ENCODE assay signal across 9 cellular contexts in genomic region chr6:22146581-22147468, GRCh38.
A peak's percentile ranks its signal among the peaks of the same experiment; 100 is the strongest.
DNase-seq lines count a peak whose midpoint lies in the region; ATAC-seq and TF ChIP-seq lines count a peak whose summit lies in the region.
"Had no signal": no experiment of that assay in that cellular context is flagged by ENCODE, and none has a peak within 500 bp of the region (broad histone marks: within the 10 kb centered on the region; RNA-seq: fewer than 3 reads in every experiment).

No MANE protein-coding gene starts in this region.

- in situ Hi-C loops in IMR-90 (cut with MboI; ENCODE audit: low sequenced_read_pairs) = loop anchor here (10.0 to 25.0 kb wide), 2 partner anchors 552 to 1585 kb away; partner anchors contain the start of gene SOX4

- H3K79me1 ChIP-seq in IMR-90 (ENCODE audit: low read depth in 1 of 2, low read length in 2 of 2) = 0 out of 4 replicates have a peak, but pooled peaks cover 0 to 3% of the 10 kb centered on the region in 2 experiments

- H3K23ac ChIP-seq in IMR-90 (ENCODE audit: low read depth, low read length) = peak overlapping the region; percentile 95

- CTCF ChIA-PET in AG04450 (lab: Charles Lee) = interaction anchor here (0.6 to 2.0 kb wide), 16 partner anchors 47 to 1586 kb away, joined by 3 to 12 read pairs (median 4); no protein-coding TSS in a partner anchor
- CTCF ChIA-PET in IMR-90 (lab: Yijun Ruan, JAX) = interaction anchor here (0.6 to 1.1 kb wide), 6 partner anchors 119 to 1273 kb away, joined by 3 to 4 read pairs (median 3); partner anchors contain the start of gene SOX4
- CTCF ChIA-PET in PC-9 (lab: Charles Lee) = no interaction called here

- peak overlapping the region; percentile 94 for H3K14ac ChIP-seq in IMR-90 (replicated peaks; ENCODE audit: low read depth, low read length)

- H2AFZ ChIP-seq in IMR-90 (replicated peaks; ENCODE audit: low read length, poor library complexity) (peak overlapping the region; percentile 79), PC-9 (no peak overlapping the region)

- no peak for DNase-seq in AG04450 (ENCODE audit: low read depth, low spot score)
- no peak for DNase-seq in IMR-90
- peak; percentile 17 for DNase-seq in cerebellar cortex (ENCODE audit: low spot score)
- DNase-seq in myocyte (ENCODE audit: low read depth) = peak; percentile 53
- DNase-seq in NCI-H2029 (lab: John Stamatoyannopoulos, UW) = no peak
- DNase-seq in PC-9 = no peak

- peak overlapping the region; percentile 60 for H3K4me2 ChIP-seq in IMR-90 (ENCODE audit: low read depth, low read length)
- H3K4me2 ChIP-seq in PC-9 = no peak overlapping the region

- BruUV-seq in IMR-90 (replicated peaks; lab: Mats Ljungman, UMichigan) (no TSS peak), PC-9 (replicated peaks; lab: Mats Ljungman, UMichigan) (no TSS peak)

- H3K79me2 ChIP-seq in PC-9 (ENCODE audit: low read depth) = no peaks in the 10 kb centered on the region

- H3K4me3 ChIP-seq in AG04450 (ENCODE audit: low read depth, low read length) (peak overlapping the region; percentile 40), IMR-90 (ENCODE audit: insufficient read depth, low read depth, low read length) (no peak overlapping the region), PC-9 (no peak overlapping the region)

- H2BK20ac ChIP-seq in IMR-90 (ENCODE audit: low read depth, low read length) = peak overlapping the region; percentile 93

- no peak for TF ChIP-seq RAD21 in IMR-90 (IDR thresholded peaks at IDR 0.05; ENCODE audit: low read length)

- no peaks in the 10 kb centered on the region for H3K9me2 ChIP-seq in PC-9 (ENCODE audit: insufficient read depth)

- peak overlapping the region; percentile 95 for H3K4ac ChIP-seq in IMR-90 (ENCODE audit: low read depth, low read length)

- H4K20me1 ChIP-seq in IMR-90 (ENCODE audit: insufficient read depth, low read length) = no peaks in the 10 kb centered on the region
- no peaks in the 10 kb centered on the region for H4K20me1 ChIP-seq in PC-9 (ENCODE audit: insufficient read depth)

- intact Hi-C loops in IMR-90 (cut with micrococcal nuclease) (loop anchor here (1.0 to 10.0 kb wide), 11 partner anchors 100 to 1582 kb away; no protein-coding TSS in a partner anchor), PC-9 (cut with micrococcal nuclease; ENCODE audit: unreplicated experiment) (loop anchor here (10.0 kb wide), 1 partner anchor 78 kb away; no protein-coding TSS in a partner anchor)

- H3K4me1 ChIP-seq in IMR-90 (ENCODE audit: control insufficient read depth, insufficient read depth, low read length) (peaks cover 22% of the 10 kb centered on the region), PC-9 (replicated peaks; ENCODE audit: insufficient read depth) (0 out of 2 replicates have a peak, but pooled peaks cover 5% of the 10 kb centered on the region)

- peaks cover 12% of the 10 kb centered on the region; the same call in 1 of the 2 replicates for H3K9me1 ChIP-seq in IMR-90 (ENCODE audit: insufficient read depth, low read length)

- POLR2A ChIA-PET in AG04450 (lab: Yijun Ruan, JAX) (interaction anchor here (0.6 to 5.4 kb wide), 13 partner anchors 34 to 1278 kb away, joined by 3 to 61 read pairs (median 7); partner anchors contain the start of gene SOX4), IMR-90 (lab: Charles Lee; ENCODE audit: unreplicated experiment) (interaction anchor here (4.8 kb wide), 1 partner anchor 552 kb away, joined by 36 read pairs; the partner anchor contains the start of gene SOX4), PC-9 (lab: Charles Lee; ENCODE audit: unreplicated experiment) (interaction anchor here (0.6 kb wide), 1 partner anchor 553 kb away, joined by 3 read pairs; no protein-coding TSS in a partner anchor)

- peak overlapping the region; percentile 97 for H2BK120ac ChIP-seq in IMR-90 (ENCODE audit: low read depth, low read length)

- peak overlapping the region; percentile 55; the same call in 1 of the 2 replicates for H3K56ac ChIP-seq in IMR-90 (ENCODE audit: extremely low read depth, insufficient read depth, low read length)

- TF ChIP-seq POLR2A in IMR-90 (IDR thresholded peaks at IDR 0.05; ENCODE audit: low read depth, low read length) = no peak

- H4K8ac ChIP-seq in IMR-90 (ENCODE audit: low read depth in 2 of 2, low read length in 2 of 2) = peak overlapping the region; percentile 26 to 88

- dilution Hi-C loops in IMR-90 (cut with HindIII; ENCODE audit: low sequenced_read_pairs, unreplicated experiment) = no loop called here

- TF ChIP-seq CTCF in AG04450 (IDR thresholded peaks at IDR 0.05; ENCODE audit: low read depth, low read length) (no peak), IMR-90 (conservative IDR thresholded peaks at IDR 0.05; ENCODE audit: low read depth, low read length) (no peak), PC-9 (conservative IDR thresholded peaks at IDR 0.05) (no peak)

- H2AK9ac ChIP-seq in IMR-90 (replicated peaks; ENCODE audit: low read depth, low read length, poor library complexity) = peak overlapping the region; percentile 73

- peak overlapping the region; percentile 94 for H3K18ac ChIP-seq in IMR-90 (ENCODE audit: low read depth, low read length)

- H3K27me3 ChIP-seq in AG04450 (ENCODE audit: control insufficient read depth, insufficient read depth, low read length) (no peaks in the 10 kb centered on the region), IMR-90 (ENCODE audit: control insufficient read depth, insufficient read depth, low read length) (no peaks in the 10 kb centered on the region), PC-9 (ENCODE audit: insufficient read depth, low read depth) (no peaks in the 10 kb centered on the region)

- H2BK15ac ChIP-seq in IMR-90 (ENCODE audit: low read depth, low read length) = peak overlapping the region; percentile 69; the same call in 2 of the 3 replicates

- peak overlapping the region; percentile 91 for H4K91ac ChIP-seq in IMR-90 (ENCODE audit: insufficient read depth, low read depth, low read length)

- H3K36me3 ChIP-seq in IMR-90 (ENCODE audit: control insufficient read depth, insufficient read depth, low read length) (no peaks in the 10 kb centered on the region), PC-9 (ENCODE audit: low read depth) (no peaks in the 10 kb centered on the region)

- peak overlapping the region; percentile 77 for H2BK5ac ChIP-seq in IMR-90 (ENCODE audit: low read depth, low read length, poor library complexity, severe bottlenecking)

- ATAC-seq in IMR-90 (ENCODE audit: low read depth) = no peak
- ATAC-seq in GM18498 (IDR thresholded peaks at IDR 0.05; ENCODE audit: unreplicated experiment) = no peak
- ATAC-seq in GM19023 (IDR thresholded peaks at IDR 0.05; ENCODE audit: unreplicated experiment) = no peak
- ATAC-seq: left colon had no signal

- H2AK5ac ChIP-seq in IMR-90 (ENCODE audit: low read depth, low read length) = peak overlapping the region; percentile 88

- H3K27ac ChIP-seq in AG04450 (ENCODE audit: low read depth, low read length) (peak overlapping the region; percentile 77), IMR-90 (ENCODE audit: insufficient read depth, low read length) (peak overlapping the region; percentile 95), PC-9 (no peak overlapping the region)

- 57% methylated on average over 5 of the region's 42 CpGs; no CpG with 5 or more reads in 1 of the 2 experiments for WGBS in IMR-90 (ENCODE audit: extremely low coverage in 2 of 2, insufficient read length in 1 of 2), 2 experiments

- H3K9ac ChIP-seq in IMR-90 (ENCODE audit: low read depth, low read length) = peak overlapping the region; percentile 58; the same call in 1 of the 2 replicates

- H3F3A ChIP-seq in PC-9 (ENCODE audit: insufficient read depth, low read depth) = peaks cover 3% of the 10 kb centered on the region; the same call in 1 of the 2 replicates

- H3K9me3 ChIP-seq in AG04450 (ENCODE audit: control insufficient read depth, insufficient read depth, low read length) (no peaks in the 10 kb centered on the region), IMR-90 (ENCODE audit: control insufficient read depth, insufficient read depth, low read length) (no peaks in the 10 kb centered on the region), PC-9 (ENCODE audit: insufficient read depth, low read depth) (no peaks in the 10 kb centered on the region)

- H4K5ac ChIP-seq in IMR-90 (ENCODE audit: low read depth, low read length) = peak overlapping the region; percentile 89

TF ChIP-seq in IMR-90, 13 proteins besides CTCF, POLR2A, EP300 and RAD21:
- TF ChIP-seq FOS (IDR thresholded peaks at IDR 0.05; ENCODE audit: low read depth, low read length) (no peak), BHLHE40 (IDR thresholded peaks at IDR 0.05; ENCODE audit: low read depth, low read length) (no peak), CEBPB (IDR thresholded peaks at IDR 0.05; ENCODE audit: low read depth, low read length) (no peak), ELK1 (IDR thresholded peaks at IDR 0.05; ENCODE audit: borderline replicate concordance, low read depth, low read length) (no peak), MAFK (IDR thresholded peaks at IDR 0.05; ENCODE audit: low read depth, low read length) (no peak), SMC3 (IDR thresholded peaks at IDR 0.05; ENCODE audit: low read depth, low read length) (no peak), RCOR1 (IDR thresholded peaks at IDR 0.05; ENCODE audit: insufficient replicate concordance, low read length) (no peak), USF2 (IDR thresholded peaks at IDR 0.05; ENCODE audit: low read depth, low read length) (no peak), CHD1 (IDR thresholded peaks at IDR 0.05; ENCODE audit: low read depth, low read length) (no peak), MAZ (IDR thresholded peaks at IDR 0.05; ENCODE audit: borderline replicate concordance, low read depth, low read length) (no peak), RFX5 (IDR thresholded peaks at IDR 0.05; ENCODE audit: low read depth, low read length) (no peak)

Comparison
In these comparisons a context has a peak if more than half of its experiments do, and no peak if none do; other contexts are left out.
1. DNase-seq: peak in cerebellar cortex (single experiment) and myocyte (single experiment); none in AG04450 (single experiment), IMR-90 (single experiment), NCI-H2029 (single experiment) and PC-9 (0 of 2).